Comparison of ENCODE assay signal across 1 cellular context in the genomic region with DNA sequence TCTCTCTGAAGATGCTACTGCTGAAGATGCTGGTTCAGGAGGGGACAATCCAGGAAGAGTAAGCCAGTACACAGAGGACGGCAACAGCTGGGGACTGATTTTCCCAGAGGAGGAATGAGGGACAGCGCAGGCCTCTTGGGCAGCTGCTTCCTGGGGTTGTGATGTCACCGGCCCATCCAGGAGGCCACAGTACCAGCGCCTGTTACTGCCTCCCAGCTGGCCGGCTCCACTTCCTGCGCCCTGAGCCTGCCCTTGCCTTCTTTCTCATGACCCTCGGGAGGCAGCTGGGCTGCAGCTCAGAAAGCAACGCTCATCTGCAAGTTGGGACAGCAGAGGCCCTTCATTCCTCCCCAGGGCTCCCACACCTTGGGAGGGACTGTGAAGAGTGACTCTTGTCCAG.
TF ChIP-seq lines count a peak whose summit lies in the region.

No MANE protein-coding gene starts in this region.

TF ChIP-seq in H1, 55 proteins besides CTCF, POLR2A, EP300 and RAD21:
- TF ChIP-seq SP4 (IDR thresholded peaks at IDR 0.05; ENCODE audit: low read length) (no peak), SIRT6 (IDR thresholded peaks at IDR 0.05; ENCODE audit: low read length) (no peak)
